ENCODE assay signal across 1 cellular context in the genomic region with DNA sequence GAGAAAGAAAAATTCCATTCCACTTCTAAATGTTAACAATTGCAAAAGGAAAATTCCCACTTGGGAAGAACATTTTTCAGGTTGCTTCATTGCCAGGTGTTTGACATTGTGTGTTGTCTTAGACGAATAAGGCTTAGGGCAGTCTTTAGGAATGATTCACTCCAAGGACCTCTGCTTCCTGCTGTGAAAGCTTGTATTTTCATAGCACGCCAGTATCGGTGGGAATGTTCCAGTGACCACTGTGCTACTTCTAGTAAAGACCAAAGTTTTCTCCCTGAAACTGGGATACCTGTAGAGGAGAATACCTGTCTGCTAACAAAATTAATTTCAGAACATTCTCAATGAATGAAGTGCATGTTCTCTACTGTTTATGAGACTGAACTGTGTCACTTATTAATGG.
TF ChIP-seq lines count a peak whose summit lies in the region.

No MANE protein-coding gene starts in this region.

TF ChIP-seq in HCT116, 20 proteins besides CTCF, POLR2A, EP300 and RAD21 (continued from another document):
- no peak for TF ChIP-seq POLR2AphosphoS5 (IDR thresholded peaks at IDR 0.05; ENCODE audit: low read depth, low read length)
- no peak for TF ChIP-seq ZNF274 (IDR thresholded peaks at IDR 0.05; ENCODE audit: low read depth, low read length)
- TF ChIP-seq ELF1 (IDR thresholded peaks at IDR 0.05; ENCODE audit: borderline replicate concordance, low read depth), result no peak
- no peak for TF ChIP-seq SP1 (IDR thresholded peaks at IDR 0.05; ENCODE audit: low read depth)
- no peak for TF ChIP-seq YY1 (IDR thresholded peaks at IDR 0.05; ENCODE audit: extremely low read depth, insufficient replicate concordance, low read depth, low read length)
- TF ChIP-seq CBX3 (IDR thresholded peaks at IDR 0.05; ENCODE audit: low read depth), result no peak
- TF ChIP-seq ZFX (IDR thresholded peaks at IDR 0.05), result no peak
- TF ChIP-seq, protein P1, sequence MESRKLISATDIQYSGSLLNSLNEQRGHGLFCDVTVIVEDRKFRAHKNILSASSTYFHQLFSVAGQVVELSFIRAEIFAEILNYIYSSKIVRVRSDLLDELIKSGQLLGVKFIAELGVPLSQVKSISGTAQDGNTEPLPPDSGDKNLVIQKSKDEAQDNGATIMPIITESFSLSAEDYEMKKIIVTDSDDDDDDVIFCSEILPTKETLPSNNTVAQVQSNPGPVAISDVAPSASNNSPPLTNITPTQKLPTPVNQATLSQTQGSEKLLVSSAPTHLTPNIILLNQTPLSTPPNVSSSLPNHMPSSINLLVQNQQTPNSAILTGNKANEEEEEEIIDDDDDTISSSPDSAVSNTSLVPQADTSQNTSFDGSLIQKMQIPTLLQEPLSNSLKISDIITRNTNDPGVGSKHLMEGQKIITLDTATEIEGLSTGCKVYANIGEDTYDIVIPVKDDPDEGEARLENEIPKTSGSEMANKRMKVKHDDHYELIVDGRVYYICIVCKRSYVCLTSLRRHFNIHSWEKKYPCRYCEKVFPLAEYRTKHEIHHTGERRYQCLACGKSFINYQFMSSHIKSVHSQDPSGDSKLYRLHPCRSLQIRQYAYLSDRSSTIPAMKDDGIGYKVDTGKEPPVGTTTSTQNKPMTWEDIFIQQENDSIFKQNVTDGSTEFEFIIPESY (IDR thresholded peaks at IDR 0.05; ENCODE audit: extremely low read depth, insufficient replicate concordance, low read length), result no peak
